Comparison of ENCODE assay signal across 16 cellular contexts in genomic region chr4:182968917-182969650, GRCh38. TPM values are rescaled to one million over a fixed set of nuclear protein-coding genes. Genes with fewer than 3 reads are reported as not detected.
A peak's percentile ranks its signal among the peaks of the same experiment; 100 is the strongest.
DNase-seq lines count a peak whose midpoint lies in the region; ATAC-seq, FAIRE-seq and TF ChIP-seq lines count a peak whose summit lies in the region.
"Had no signal": no experiment of that assay in that cellular context is flagged by ENCODE, and none has a peak within 500 bp of the region (broad histone marks: within the 10 kb centered on the region; RNA-seq: fewer than 3 reads in every experiment).

No MANE protein-coding gene starts in this region.

- no peak for TF ChIP-seq RAD21 in GM12878 (IDR thresholded peaks at IDR 0.05; ENCODE audit: insufficient read depth, low read depth, low read length)

- intact Hi-C loops in GM12878 (cut with micrococcal nuclease; ENCODE audit: unreplicated experiment): no loop called here

- POLR2A ChIA-PET in GM12878 (lab: Charles Lee): no interaction called here

- in situ Hi-C loops in GM12878 (cut with MboI): no loop called here

- WGBS in GM12878 (ENCODE audit: insufficient coverage, insufficient replicate concordance, low lambda C conversion rate, missing lambda C conversion rate): 41% methylated on average over 11 of the region's 11 CpGs

- no peak overlapping the region for H3K4me3 ChIP-seq in GM12878
- H3K4me3 ChIP-seq: hepatocyte had no signal

- H2AFZ ChIP-seq in GM12878 (ENCODE audit: control insufficient read depth, low read depth, low read length): peak overlapping the region; percentile 33
- H2AFZ ChIP-seq: hepatocyte had no signal

- CTCF ChIA-PET in GM12878 (lab: Yijun Ruan, JAX): interaction anchor here (1.1 to 1.3 kb wide), 2 partner anchors 31 to 43 kb away, joined by 3 read pairs; no protein-coding TSS in a partner anchor

- ATAC-seq in GM18870 (IDR thresholded peaks at IDR 0.05; ENCODE audit: unreplicated experiment) (peak; percentile 44), GM21367 (IDR thresholded peaks at IDR 0.05; ENCODE audit: unreplicated experiment) (peak; percentile 44), HG03064 (IDR thresholded peaks at IDR 0.05; ENCODE audit: low read depth, unreplicated experiment) (peak; percentile 39), GM12878 (no peak; the same call in 2 of the 3 replicates)
- ATAC-seq: esophagus mucosa; natural killer cell treated with Interleukin-12 subunit alpha and Interleukin-12 subunit beta and Interleukin-15 and Interleukin-18, amount 100 ng/mL, for 72 hours; T-cell had no signal

- no peak overlapping the region; the same call in 1 of the 2 replicates for H3K4me2 ChIP-seq in GM12878 (ENCODE audit: control insufficient read depth, insufficient read depth)
- H3K4me2 ChIP-seq: hepatocyte had no signal

- TF ChIP-seq EP300 in GM12878 (IDR thresholded peaks at IDR 0.05; ENCODE audit: borderline replicate concordance in 1 of 2, control insufficient read depth in 1 of 2, low read depth in 2 of 2, low read length in 2 of 2): no peak

- no peaks in the 10 kb centered on the region for H3K79me2 ChIP-seq in GM12878 (ENCODE audit: control insufficient read depth, insufficient read depth, low read length)
- H3K79me2 ChIP-seq: hepatocyte had no signal

- no peak for FAIRE-seq in GM12878 (lab: Jason Lieb, UNC)
- FAIRE-seq: colon, GM12891 had no signal

- H3K9me3 ChIP-seq in GM12878 (replicated peaks; ENCODE audit: control insufficient read depth, insufficient read depth, low read length): no peaks in the 10 kb centered on the region; the same call in 2 of the 3 replicates
- H3K9me3 ChIP-seq: BE2C had no signal

- no peak overlapping the region for H3K9ac ChIP-seq in GM12878 (ENCODE audit: control insufficient read depth, insufficient read depth, low read length)

- BruUV-seq in GM12878 (replicated peaks; lab: Mats Ljungman, UMichigan): no TSS peak

- RAD21 ChIA-PET in GM12878 (lab: Charles Lee; ENCODE audit: unreplicated experiment): interaction anchor here (0.5 kb wide), 1 partner anchor 44 kb away, joined by 3 read pairs; no protein-coding TSS in a partner anchor

- H3K36me3 ChIP-seq in GM12878 (ENCODE audit: control insufficient read depth in 2 of 2, insufficient read depth in 2 of 2, low read length in 1 of 2): no peaks in the 10 kb centered on the region; a peak in 1 of 4 replicates
- H3K36me3 ChIP-seq: BE2C had no signal

- no peaks in the 10 kb centered on the region for H4K20me1 ChIP-seq in GM12878 (ENCODE audit: control insufficient read depth, insufficient read depth)

- DNase-seq in GM12878 (ENCODE audit: low read depth, low spot score) (no peak), NCI-H2227 treated with DMSO at 0.1 percent for 48 hours (lab: John Stamatoyannopoulos, UW) (no peak), substantia nigra (lab: John Stamatoyannopoulos, UW) (no peak)
- DNase-seq in activated CD4-positive, alpha-beta T cell treated with anti-CD3 and anti-CD28 coated beads for 48 hours: no peak
- DNase-seq: activated T-cell treated with anti-CD3 and anti-CD28 coated beads, Interleukin-2, amount 50 U/mL, for 24 hours; BE2C; NCI-H146; T-cell had no signal

- no peak for TF ChIP-seq CTCF in GM12878 (IDR thresholded peaks at IDR 0.05 in 2 of 3, conservative IDR thresholded peaks at IDR 0.05 in 1 of 3; ENCODE audit: control insufficient read depth in 2 of 3, extremely low read depth in 1 of 3, insufficient read depth in 1 of 3, low read depth in 3 of 3, low read length in 3 of 3)

- H3K27ac ChIP-seq in GM12878 (ENCODE audit: control insufficient read depth, insufficient read depth): no peak overlapping the region
- H3K27ac ChIP-seq in substantia nigra (ENCODE audit: low read depth, low read length, poor library complexity, severe bottlenecking): no peak overlapping the region
- H3K27ac ChIP-seq: hepatocyte had no signal

- H3K4me1 ChIP-seq in GM12878 (ENCODE audit: control insufficient read depth, insufficient read depth, low read length): no peaks in the 10 kb centered on the region
- H3K4me1 ChIP-seq: BE2C had no signal

- H3K27me3 ChIP-seq in GM12878 (replicated peaks in 1 of 2; ENCODE audit: control insufficient read depth in 2 of 2, insufficient read depth in 2 of 2, low read length in 1 of 2): no peaks in the 10 kb centered on the region
- H3K27me3 ChIP-seq: BE2C, hepatocyte had no signal

- no peak for TF ChIP-seq POLR2A in GM12878 (IDR thresholded peaks at IDR 0.05; ENCODE audit: low read depth, low read length)

- SMC1A ChIA-PET in GM12878 (lab: Charles Lee; ENCODE audit: uncharacterized antibody, unreplicated experiment): interaction anchor here (3.0 kb wide), 1 partner anchor 10 kb away, joined by 9 read pairs; no protein-coding TSS in a partner anchor

TF ChIP-seq in GM12878, 131 proteins besides CTCF, POLR2A, EP300 and RAD21:
- TF ChIP-seq HDAC6 (IDR thresholded peaks at IDR 0.05; ENCODE audit: unreplicated experiment) (no peak), KDM1A (IDR thresholded peaks at IDR 0.05; ENCODE audit: borderline replicate concordance) (no peak), HCFC1 (IDR thresholded peaks at IDR 0.05; ENCODE audit: low read length) (no peak), MEF2A (IDR thresholded peaks at IDR 0.05; ENCODE audit: insufficient read depth, low read depth, low read length) (no peak), SMC3 (IDR thresholded peaks at IDR 0.05; ENCODE audit: borderline replicate concordance, low read length) (no peak), EED (IDR thresholded peaks at IDR 0.05; ENCODE audit: low read depth) (no peak), NR2C2 (IDR thresholded peaks at IDR 0.05; ENCODE audit: borderline replicate concordance, control insufficient read depth, insufficient read length, low read depth) (no peak), ZSCAN29 (IDR thresholded peaks at IDR 0.05) (no peak), IKZF2 (IDR thresholded peaks at IDR 0.05) (no peak), MYB (IDR thresholded peaks at IDR 0.05; ENCODE audit: borderline replicate concordance, low read depth, low read length) (no peak), RAD51 (IDR thresholded peaks at IDR 0.05) (no peak), TBL1XR1 (IDR thresholded peaks at IDR 0.05; ENCODE audit: low read depth, low read length) (no peak), ZNF622 (IDR thresholded peaks at IDR 0.05) (no peak), CBX3 (IDR thresholded peaks at IDR 0.05; ENCODE audit: borderline replicate concordance, low read depth) (no peak)

RNA-seq across cellular contexts. Expression of gene DCTD, which starts 51.9 kb away (rescaled TPM):
- total RNA-seq in GM12878 (2013; cell fraction: nucleolus; rRNA removed): 82.1 and 82.8 TPM in 2 replicates
- 73.5 and 74.6 TPM in 2 replicates for total RNA-seq in GM12878 (2014; rRNA removed)
- total RNA-seq in GM12878 (2014; rRNA removed; fragmentation: Illumina TruSeq; extraction: Trizol): 83.1 and 84.6 TPM in 2 replicates
- total RNA-seq in GM12878 (2021): 112 and 116 TPM in 2 replicates
- polyA plus RNA-seq in GM12878 (2011; ENCODE audit: low read depth): 68.3 TPM
- polyA plus RNA-seq in GM12878 (2011; rRNA removed): 137 and 143 TPM in 2 replicates
- polyA plus RNA-seq in GM12878 (2011; cell fraction: cytosol; rRNA removed): 121 and 127 TPM in 2 replicates
- polyA plus RNA-seq in GM12878 (2011; cell fraction: nucleus; rRNA removed): 157 and 179 TPM in 2 replicates
- 78.2 and 83.3 TPM in 2 replicates for polyA plus RNA-seq in GM12878 (2012)
- polyA plus RNA-seq in GM12878 (2014; fragmentation: Illumina TruSeq; extraction: Trizol): 118 and 128 TPM in 2 replicates
- 10 to 100 TPM; 37.8 to 58.4 TPM for polyA plus RNA-seq in GM12878 (2014; fragmentation: Nextera tagmentation; extraction: Ambion mirVana)
- 96.4 and 104 TPM in 2 replicates for polyA plus RNA-seq in GM12878 (2014; rRNA removed)
- 10 to 100 TPM; 79.9 to 99.6 TPM for polyA plus RNA-seq in GM12878 (2016; fragmentation: Nextera tagmentation; extraction: Ambion mirVana)
- 111 and 176 TPM in 2 replicates for polyA minus RNA-seq in GM12878 (2011; rRNA and poly(A)+ RNA removed)
- polyA minus RNA-seq in GM12878 (2011; cell fraction: cytosol; rRNA and poly(A)+ RNA removed): 37.4 and 40.8 TPM in 2 replicates
- polyA minus RNA-seq in GM12878 (2011; cell fraction: nucleus; rRNA and poly(A)+ RNA removed): 65.0 and 110 TPM in 2 replicates
